8 cellular contexts compared by ENCODE assay signal in the genomic region with DNA sequence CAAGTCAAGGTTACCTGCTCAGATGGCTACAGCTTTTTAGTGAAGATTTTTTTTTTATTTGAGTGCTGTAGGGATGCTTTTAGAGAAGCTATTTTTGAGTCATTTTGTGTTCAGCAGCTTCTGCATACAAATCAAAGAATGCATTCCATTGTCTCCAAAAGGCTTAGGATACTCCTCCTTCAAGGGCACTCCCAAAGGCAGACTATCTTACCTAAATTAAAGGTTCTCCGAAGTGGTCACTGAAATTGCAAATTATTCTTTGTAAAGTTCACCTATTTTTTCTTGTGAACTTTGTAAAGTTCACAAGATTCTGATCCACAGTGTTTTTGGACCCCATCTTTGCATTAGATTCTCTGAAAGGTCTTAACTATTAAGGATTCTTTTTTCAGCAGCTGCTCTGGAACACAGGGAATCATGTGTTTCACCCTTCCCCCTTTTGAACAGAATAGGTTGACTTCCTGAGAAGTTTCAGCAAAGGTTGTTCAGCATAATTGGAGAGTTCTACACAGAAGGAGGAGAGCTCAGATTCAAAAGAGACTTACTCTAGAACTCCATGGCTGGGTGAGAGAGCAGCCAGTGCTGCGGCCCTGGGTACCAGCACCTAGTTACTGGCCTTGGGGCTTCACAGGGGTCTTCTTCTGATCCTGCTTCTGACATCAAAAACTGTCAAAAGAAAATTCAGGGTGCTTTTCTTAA. TPM values are rescaled to one million over a fixed set of nuclear protein-coding genes. Genes with fewer than 3 reads are reported as not detected.
DNase-seq lines count a peak whose midpoint lies in the region; ATAC-seq and TF ChIP-seq lines count a peak whose summit lies in the region.

No MANE protein-coding gene starts in this region.

- no peaks in the 10 kb centered on the region for H3K27me3 ChIP-seq in vagina

- no peaks in the 10 kb centered on the region for H3K27me3 Mint-ChIP-seq in activated naive CD4-positive, alpha-beta T cell treated with anti-CD3 and anti-CD28 coated beads, Interleukin-2, amount 10 ng/mL, durations not matched to agents 7 days and 5 days
- no peaks in the 10 kb centered on the region; the same call in 1 of the 2 replicates for H3K27me3 Mint-ChIP-seq in WTC11 (ENCODE audit: low read depth)

- CTCF ChIA-PET in activated naive CD4-positive, alpha-beta T cell treated with anti-CD3 and anti-CD28 coated beads, Interleukin-2, amount 10 ng/mL, durations not matched to agents 7 days and 5 days (lab: Charles Lee): interaction anchor here (0.6 to 1.9 kb wide), 6 partner anchors 11 to 171 kb away, joined by 3 to 6 read pairs (median 3); no protein-coding TSS in a partner anchor
- CTCF ChIA-PET in WTC11 (lab: Charles Lee): interaction anchor here (0.6 to 1.7 kb wide), 3 partner anchors 152 to 225 kb away, joined by 3 to 6 read pairs (median 3); no protein-coding TSS in a partner anchor

- H3K4me3 ChIP-seq in vagina: no peak overlapping the region

- peaks cover 25% of the 10 kb centered on the region for H3K4me1 Mint-ChIP-seq in activated naive CD4-positive, alpha-beta T cell treated with anti-CD3 and anti-CD28 coated beads, Interleukin-2, amount 10 ng/mL, durations not matched to agents 7 days and 5 days
- H3K4me1 Mint-ChIP-seq in WTC11: peaks cover 15% of the 10 kb centered on the region

- no peak overlapping the region for H3K4me3 Mint-ChIP-seq in activated naive CD4-positive, alpha-beta T cell treated with anti-CD3 and anti-CD28 coated beads, Interleukin-2, amount 10 ng/mL, durations not matched to agents 7 days and 5 days
- H3K4me3 Mint-ChIP-seq in WTC11: no peak overlapping the region

- H3K36me3 ChIP-seq in vagina: peaks cover 0 to 26% of the 10 kb centered on the region in 2 donors

- H3K36me3 Mint-ChIP-seq in activated naive CD4-positive, alpha-beta T cell treated with anti-CD3 and anti-CD28 coated beads, Interleukin-2, amount 10 ng/mL, durations not matched to agents 7 days and 5 days: peaks cover 51% of the 10 kb centered on the region
- H3K36me3 Mint-ChIP-seq in WTC11: peaks cover 2% of the 10 kb centered on the region; the same call in 1 of the 2 replicates

- no peak for DNase-seq in activated naive CD4-positive, alpha-beta T cell treated with anti-CD3 and anti-CD28 coated beads, Interleukin-2, amount 10 ng/mL, durations not matched to agents 7 days and 5 days
- no peak for DNase-seq in activated naive CD4-positive, alpha-beta T cell (lab: John Stamatoyannopoulos, UW)
- no peak for DNase-seq in WTC11 (ENCODE audit: low spot score)
- no peak for DNase-seq in left ventricle myocardium superior
- no peak for DNase-seq in vagina (ENCODE audit: extremely low spot score in 2 of 2)
- no peak for DNase-seq in NCI-H2171 treated with DMSO at 0.1 percent for 48 hours (lab: John Stamatoyannopoulos, UW)
- no peak for DNase-seq in NCI-H2107 treated with DMSO at 0.1 percent for 48 hours (lab: John Stamatoyannopoulos, UW; ENCODE audit: unreplicated experiment)

- POLR2A ChIA-PET in WTC11 (lab: Charles Lee): interaction anchor here (0.6 kb wide), 1 partner anchor 323 kb away, joined by 3 read pairs; no protein-coding TSS in a partner anchor

- peaks cover 6% of the 10 kb centered on the region for H3K9me3 Mint-ChIP-seq in activated naive CD4-positive, alpha-beta T cell treated with anti-CD3 and anti-CD28 coated beads, Interleukin-2, amount 10 ng/mL, durations not matched to agents 7 days and 5 days
- peaks cover 8% of the 10 kb centered on the region for H3K9me3 Mint-ChIP-seq in WTC11

- intact Hi-C loops in left ventricle myocardium superior (cut with micrococcal nuclease) (no loop called here), vagina (cut with DNase I) (no loop called here)

- 0 out of 2 replicates have a peak, but pooled peaks have one; percentile 32 for ATAC-seq in WTC11
- ATAC-seq in left ventricle myocardium superior: peak; percentile 34
- ATAC-seq in GM21737 (IDR thresholded peaks at IDR 0.05; ENCODE audit: unreplicated experiment): no peak

- peak overlapping the region; percentile 19 for H3K27ac Mint-ChIP-seq in activated naive CD4-positive, alpha-beta T cell treated with anti-CD3 and anti-CD28 coated beads, Interleukin-2, amount 10 ng/mL, durations not matched to agents 7 days and 5 days
- no peak overlapping the region for H3K27ac Mint-ChIP-seq in WTC11

- no peak for TF ChIP-seq POLR2A in vagina (IDR thresholded peaks at IDR 0.05)

- H3K4me1 ChIP-seq in vagina: peaks cover 23% of the 10 kb centered on the region

- no peak for TF ChIP-seq CTCF in WTC11 (IDR thresholded peaks at IDR 0.05)
- no peak for TF ChIP-seq CTCF in vagina (IDR thresholded peaks at IDR 0.05)

- peak overlapping the region; percentile 35 for H3K27ac ChIP-seq in vagina

- no peaks in the 10 kb centered on the region for H3K9me3 ChIP-seq in vagina

TF ChIP-seq in WTC11, 78 proteins besides CTCF, POLR2A, EP300 and RAD21:
- TF ChIP-seq ZNF671 (CRISPR knock-in tag; IDR thresholded peaks at IDR 0.05) (no peak), SP1 (CRISPR knock-in tag; conservative IDR thresholded peaks at IDR 0.05) (no peak), SMAD4 (CRISPR knock-in tag; IDR thresholded peaks at IDR 0.05) (no peak), CREB1 (CRISPR knock-in tag; IDR thresholded peaks at IDR 0.05) (no peak), MYBL2 (CRISPR knock-in tag; IDR thresholded peaks at IDR 0.05) (no peak), SOX15 (CRISPR knock-in tag; IDR thresholded peaks at IDR 0.05) (no peak), KAT7 (CRISPR knock-in tag; IDR thresholded peaks at IDR 0.05; ENCODE audit: borderline replicate concordance) (no peak)

RNA-seq across cellular contexts. Expression of a gene that starts 14.5 kb away (rescaled TPM):
- 0.21 to 0.62 TPM (median 0.39 TPM) in 3 replicates for total RNA-seq in WTC11 (2021)
- 31.4 TPM for total RNA-seq in left ventricle myocardium superior
- 63.1 TPM for total RNA-seq in vagina

RNA-seq across cellular contexts. Expression of a gene that starts 55.4 kb away (rescaled TPM):
- total RNA-seq in WTC11 (2021): not detected in 3 replicates
- 0.84 TPM for total RNA-seq in left ventricle myocardium superior
- not detected for total RNA-seq in vagina

Comparison
In these comparisons a context has a peak if more than half of its experiments do, and no peak if none do; other contexts are left out.
1. RNA of a gene that starts 14.5 kb away (total RNA-seq): 63.1 TPM in vagina (single experiment) and 31.4 TPM in left ventricle myocardium superior (single experiment); 0.21 to 0.62 TPM in WTC11; every median in the first group is over 10 times any median in the second.